8 cellular contexts compared by ENCODE assay signal in genomic region chr4:14749910-14750309, GRCh38.
DNase-seq lines count a peak whose midpoint lies in the region; ATAC-seq, FAIRE-seq and TF ChIP-seq lines count a peak whose summit lies in the region.

No MANE protein-coding gene starts in this region.

- DNase-seq in COLO668 (lab: John Stamatoyannopoulos, UW; ENCODE audit: unreplicated experiment) = peak; percentile 32
- peak; percentile 5 to 45 for DNase-seq in fibroblast of lung (ENCODE audit: low read depth in 2 of 2)
- DNase-seq in small intestine = peak; percentile 3
- no peak for DNase-seq in KG1 (lab: John Stamatoyannopoulos, UW)
- DNase-seq in NCI-H187 treated with DMSO at 0.1 percent for 48 hours (lab: John Stamatoyannopoulos, UW) = no peak

- H3K79me2 ChIP-seq in OCI-LY3 (ENCODE audit: low read length) = no peaks in the 10 kb centered on the region
- H3K79me2 ChIP-seq in fibroblast of lung (ENCODE audit: control insufficient read depth, insufficient read depth, low read length) = no peaks in the 10 kb centered on the region

- H2AFZ ChIP-seq in OCI-LY3 (ENCODE audit: low read depth, low read length) = no peak overlapping the region
- no peak overlapping the region for H2AFZ ChIP-seq in fibroblast of lung (ENCODE audit: low read length)

- H3K9me3 ChIP-seq in OCI-LY3 (ENCODE audit: insufficient read depth, low read length) (no peaks in the 10 kb centered on the region), fibroblast of lung (ENCODE audit: control insufficient read depth, insufficient read depth, low read depth, low read length) (no peaks in the 10 kb centered on the region), small intestine (ENCODE audit: control insufficient read depth, low read depth) (peaks cover 1% of the 10 kb centered on the region)

- peak; percentile 59 for ATAC-seq in GM21529 (IDR thresholded peaks at IDR 0.05; ENCODE audit: unreplicated experiment)
- no peak for ATAC-seq in GM18858 (IDR thresholded peaks at IDR 0.05; ENCODE audit: unreplicated experiment)

- peaks cover 3% of the 10 kb centered on the region for H3K36me3 ChIP-seq in OCI-LY3 (replicated peaks; ENCODE audit: low read depth, low read length)
- no peaks in the 10 kb centered on the region for H3K36me3 ChIP-seq in fibroblast of lung (ENCODE audit: control insufficient read depth, insufficient read depth, low read length)
- H3K36me3 ChIP-seq in small intestine (ENCODE audit: control insufficient read depth in 2 of 2, insufficient read depth in 2 of 2, low read length in 2 of 2) = no peaks in the 10 kb centered on the region

- peak; percentile 59 for TF ChIP-seq CTCF in OCI-LY3 (IDR thresholded peaks at IDR 0.05; ENCODE audit: low read depth, low read length)
- peak; percentile 11 to 39 for TF ChIP-seq CTCF in fibroblast of lung (conservative IDR thresholded peaks at IDR 0.05 in 1 of 2, IDR thresholded peaks at IDR 0.05 in 1 of 2; ENCODE audit: low read depth in 1 of 2, low read length in 2 of 2)

- WGBS in small intestine, 3 donors = 44 to 56% (median 46%) methylated on average over 2 of the region's 2 CpGs

- H3K4me2 ChIP-seq in OCI-LY3 (ENCODE audit: low read length) (no peak overlapping the region), fibroblast of lung (ENCODE audit: extremely low read depth, insufficient read depth, low read length) (no peak overlapping the region)

- no peak overlapping the region for H3K9ac ChIP-seq in OCI-LY3 (ENCODE audit: low read length)
- H3K9ac ChIP-seq in fibroblast of lung (ENCODE audit: insufficient read depth, low read length) = no peak overlapping the region

- H3K4me1 ChIP-seq in OCI-LY3 (ENCODE audit: low read length) (no peaks in the 10 kb centered on the region), fibroblast of lung (ENCODE audit: control insufficient read depth, extremely low read depth, insufficient read depth, low read length) (no peaks in the 10 kb centered on the region), small intestine (ENCODE audit: control insufficient read depth in 2 of 2, insufficient read depth in 1 of 2, low read depth in 1 of 2, low read length in 1 of 2) (no peaks in the 10 kb centered on the region)

- H3K27me3 ChIP-seq in OCI-LY3 (ENCODE audit: low read depth, low read length) (no peaks in the 10 kb centered on the region), fibroblast of lung (ENCODE audit: control insufficient read depth, insufficient read depth, low read length) (no peaks in the 10 kb centered on the region), small intestine (ENCODE audit: control insufficient read depth in 2 of 2, insufficient read depth in 2 of 2, low read length in 2 of 2) (no peaks in the 10 kb centered on the region)

- no peak for FAIRE-seq in small intestine (lab: Jason Lieb, UNC)

- no peak overlapping the region for H3K4me3 ChIP-seq in OCI-LY3 (ENCODE audit: low read length)
- no peak overlapping the region for H3K4me3 ChIP-seq in fibroblast of lung (replicated peaks in 1 of 4; ENCODE audit: control extremely low read depth in 1 of 4, insufficient read depth in 1 of 4, low read depth in 3 of 4, low read length in 4 of 4)
- no peak overlapping the region for H3K4me3 ChIP-seq in small intestine (ENCODE audit: low read depth in 1 of 2, low read length in 2 of 2)

- H3K27ac ChIP-seq in OCI-LY3 (ENCODE audit: low read length) (no peak overlapping the region), fibroblast of lung (ENCODE audit: insufficient read depth, low read length) (no peak overlapping the region), small intestine (ENCODE audit: low read depth in 1 of 2, low read length in 1 of 2) (no peak overlapping the region)

- no peaks in the 10 kb centered on the region for H4K20me1 ChIP-seq in OCI-LY3 (ENCODE audit: insufficient read depth, low read length)
- H4K20me1 ChIP-seq in fibroblast of lung (ENCODE audit: control insufficient read depth, extremely low read depth, insufficient read depth, low read length) = no peaks in the 10 kb centered on the region

Comparison
In these comparisons a context has a peak if more than half of its experiments do, and no peak if none do; other contexts are left out.
1. DNase-seq: peak in COLO668 (single experiment), fibroblast of lung (2 of 2) and small intestine (single experiment); none in KG1 (single experiment) and NCI-H187 treated with DMSO at 0.1 percent for 48 hours (single experiment).